10 cellular contexts compared by ENCODE assay signal in genomic region chr19:45045671-45046353, GRCh38.
DNase-seq lines count a peak whose midpoint lies in the region; ATAC-seq and TF ChIP-seq lines count a peak whose summit lies in the region.
"Had no signal": no experiment of that assay in that cellular context is flagged by ENCODE, and none has a peak within 500 bp of the region (broad histone marks: within the 10 kb centered on the region; RNA-seq: fewer than 3 reads in every experiment).

No MANE protein-coding gene starts in this region.

- no peaks in the 10 kb centered on the region for H3K27me3 Mint-ChIP-seq in nephron progenitor cell (ENCODE audit: low read depth, poor library complexity)

- peaks cover 3% of the 10 kb centered on the region for H3K36me3 ChIP-seq in endocrine pancreas (ENCODE audit: control insufficient read depth, insufficient read depth, low read length)

- peaks cover 4% of the 10 kb centered on the region for H3K4me1 ChIP-seq in endocrine pancreas (ENCODE audit: control insufficient read depth, insufficient read depth, low read length)

- no peak for TF ChIP-seq CTCF in C4-2B (conservative IDR thresholded peaks at IDR 0.05)
- no peak for TF ChIP-seq CTCF in nephron progenitor cell (IDR thresholded peaks at IDR 0.05)

- peak overlapping the region; percentile 52 for H3K27ac ChIP-seq in C4-2B

- DNase-seq in NCI-H2029 treated with DMSO at 0.1 percent for 48 hours (lab: John Stamatoyannopoulos, UW) (peak; percentile 22), nephron progenitor cell (no peak), islet precursor cell (no peak), erythroblast (lab: John Stamatoyannopoulos, UW) (no peak)
- DNase-seq: NCI-H226 had no signal

- peaks cover 10% of the 10 kb centered on the region for H3K4me1 Mint-ChIP-seq in nephron progenitor cell

- no peak overlapping the region for H3K4me3 Mint-ChIP-seq in nephron progenitor cell

- no peaks in the 10 kb centered on the region for H3K9me3 Mint-ChIP-seq in nephron progenitor cell

- peak overlapping the region; percentile 91 for H3K27ac Mint-ChIP-seq in nephron progenitor cell

- no peak for ATAC-seq in HG03280 (IDR thresholded peaks at IDR 0.05; ENCODE audit: unreplicated experiment)
- no peak for ATAC-seq in GM21717 (IDR thresholded peaks at IDR 0.05; ENCODE audit: unreplicated experiment)
- ATAC-seq: SK-N-SH treated with all-trans-retinoic acid at 6 μM for 48 hours had no signal

- no peak for TF ChIP-seq POLR2A in erythroblast (IDR thresholded peaks at IDR 0.05; ENCODE audit: low read length)

- no peaks in the 10 kb centered on the region for H3K27me3 ChIP-seq in endocrine pancreas (ENCODE audit: control insufficient read depth, insufficient read depth, low read length)

- H3K9ac ChIP-seq in endocrine pancreas (ENCODE audit: control insufficient read depth, insufficient read depth, low read length), result peak overlapping the region; percentile 8

- H3K9me3 ChIP-seq in endocrine pancreas (ENCODE audit: control insufficient read depth, low read length), result no peaks in the 10 kb centered on the region

- H3K4me3 ChIP-seq in endocrine pancreas (ENCODE audit: control insufficient read depth, insufficient read depth, low read length), result no peak overlapping the region

- peaks cover 30% of the 10 kb centered on the region for H3K36me3 Mint-ChIP-seq in nephron progenitor cell (ENCODE audit: low read depth)
